ENCODE assay signal across 11 cellular contexts in genomic region chr9:89419978-89420394, GRCh38.
A peak's percentile ranks its signal among the peaks of the same experiment; 100 is the strongest.
DNase-seq lines count a peak whose midpoint lies in the region; ATAC-seq lines count a peak whose summit lies in the region.
"Had no signal": no experiment of that assay in that cellular context is flagged by ENCODE, and none has a peak within 500 bp of the region (broad histone marks: within the 10 kb centered on the region; RNA-seq: fewer than 3 reads in every experiment).

No MANE protein-coding gene starts in this region.

- peak overlapping the region; percentile 63 to 87 (median 72) for H3K4me3 Mint-ChIP-seq in naive thymus-derived CD8-positive, alpha-beta T cell

- DNase-seq in activated naive CD4-positive, alpha-beta T cell treated with Interleukin-2 at 50 U/mL for 16 hours, result peak; percentile 60
- no peak for DNase-seq in activated naive CD4-positive, alpha-beta T cell (lab: John Stamatoyannopoulos, UW)
- peak; percentile 36 for DNase-seq in activated T-cell treated with anti-CD3 and anti-CD28 coated beads for 4 hours
- peak in 2 of 10 donors; percentile 27 to 46 for DNase-seq in naive thymus-derived CD8-positive, alpha-beta T cell
- DNase-seq in substantia nigra (lab: John Stamatoyannopoulos, UW), result no peak
- DNase-seq in NCI-H226, result no peak
- no peak for DNase-seq in NCI-H2107 (lab: John Stamatoyannopoulos, UW)
- DNase-seq in COLO829 (ENCODE audit: low spot score), result no peak
- DNase-seq: cerebellar nuclear complex, esophagus squamous epithelium, midbrain had no signal

- peak; percentile 17 to 51 for ATAC-seq in naive thymus-derived CD8-positive, alpha-beta T cell

- peaks cover 0 to 66% (median 8%) of the 10 kb centered on the region in 3 donors for H3K36me3 Mint-ChIP-seq in naive thymus-derived CD8-positive, alpha-beta T cell

- no peaks in the 10 kb centered on the region for H3K9me3 Mint-ChIP-seq in naive thymus-derived CD8-positive, alpha-beta T cell

- peak overlapping the region; percentile 8 for H3K27ac ChIP-seq in substantia nigra (ENCODE audit: low read depth, low read length, poor library complexity, severe bottlenecking)

- no peaks in the 10 kb centered on the region for H3K27me3 Mint-ChIP-seq in naive thymus-derived CD8-positive, alpha-beta T cell

- H3K4me1 Mint-ChIP-seq in naive thymus-derived CD8-positive, alpha-beta T cell, result peaks cover 56 to 97% (median 90%) of the 10 kb centered on the region in 4 donors

- peak overlapping the region; percentile 88 to 98 (median 94) for H3K27ac Mint-ChIP-seq in naive thymus-derived CD8-positive, alpha-beta T cell

- POLR2A ChIA-PET in naive thymus-derived CD8-positive, alpha-beta T cell (lab: Charles Lee), result interaction anchor here (1.0 to 2.1 kb wide), 3 partner anchors 36 to 111 kb away, joined by 3 to 9 read pairs (median 4); no protein-coding TSS in a partner anchor

Comparison
In these comparisons a context has a peak if more than half of its experiments do, and no peak if none do; other contexts are left out.
1. DNase-seq: peak in activated naive CD4-positive, alpha-beta T cell treated with Interleukin-2 at 50 U/mL for 16 hours (single experiment) and activated T-cell treated with anti-CD3 and anti-CD28 coated beads for 4 hours (single experiment); none in activated naive CD4-positive, alpha-beta T cell (0 of 4), substantia nigra (0 of 49), NCI-H226 (single experiment), NCI-H2107 (single experiment) and COLO829 (single experiment).